22 cellular contexts compared by ENCODE assay signal in the genomic region with DNA sequence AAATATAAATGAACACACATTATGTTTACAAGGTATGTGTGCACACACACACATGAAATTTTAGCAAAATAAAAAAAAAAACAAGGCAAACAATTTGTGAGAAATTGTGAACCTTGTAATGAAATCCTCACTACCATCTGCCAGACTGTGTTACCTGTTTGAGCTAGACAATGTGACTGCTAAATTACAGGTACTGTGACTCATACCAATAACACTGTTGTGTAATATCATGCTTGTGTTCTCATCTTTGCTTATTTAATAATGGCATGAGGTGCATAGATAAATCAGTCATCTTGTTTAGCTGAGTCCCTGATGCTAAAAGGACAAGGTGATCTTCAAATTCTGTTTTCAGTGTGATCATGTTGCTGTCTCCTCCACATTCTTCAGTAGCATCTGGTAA.
A peak's percentile ranks its signal among the peaks of the same experiment; 100 is the strongest.
DNase-seq lines count a peak whose midpoint lies in the region; ATAC-seq and FAIRE-seq lines count a peak whose summit lies in the region.
"Had no signal": no experiment of that assay in that cellular context is flagged by ENCODE, and none has a peak within 500 bp of the region (broad histone marks: within the 10 kb centered on the region; RNA-seq: fewer than 3 reads in every experiment).

No MANE protein-coding gene starts in this region.

- no peak for ATAC-seq in GM21723 (IDR thresholded peaks at IDR 0.05; ENCODE audit: unreplicated experiment)
- ATAC-seq: activated CD4-positive, CD25-positive, alpha-beta regulatory T cell treated with anti-CD3 and anti-CD28 coated beads, Interleukin-2, amount 50 U/mL, for 24 hours; activated CD8-positive, alpha-beta T cell treated with anti-CD3 and anti-CD28 coated beads for 36 hours; GM23338; stimulated activated naive CD8-positive, alpha-beta T cell treated with anti-CD3 and anti-CD28 coated beads, Interleukin-15, amount 100 ng/mL, for 72 hours had no signal

- FAIRE-seq in urothelium cell line (lab: Jason Lieb, UNC), result peak; percentile 92

- DNase-seq in NCI-H2029 (lab: John Stamatoyannopoulos, UW), result peak; percentile 12
- DNase-seq in NCI-H2029 treated with DMSO at 0.1 percent for 48 hours (lab: John Stamatoyannopoulos, UW), result no peak
- peak; percentile 21 for DNase-seq in NCI-H2171 (lab: John Stamatoyannopoulos, UW)
- peak; percentile 2 for DNase-seq in SW480 (ENCODE audit: low spot score)
- DNase-seq in urothelium cell line (ENCODE audit: low spot score), result no peak
- DNase-seq in EL, result no peak
- no peak for DNase-seq in stimulated activated CD4-positive, alpha-beta T cell treated with anti-CD3 and anti-CD28 coated beads, Interleukin-2, amount 100 ng/mL, for 24 hours
- DNase-seq: 8988T; activated CD8-positive, alpha-beta T cell treated with anti-CD3 and anti-CD28 coated beads for 36 hours; activated gamma-delta T cell treated with Interleukin-2 at 50 U/mL for 16 hours; adrenal gland; AML-193; CD8-positive, alpha-beta memory T cell; cortex of kidney; head of caudate nucleus; naive B cell; NCI-H1048; retina; stimulated activated naive CD8-positive, alpha-beta T cell treated with anti-CD3 and anti-CD28 coated beads, Interleukin-15, amount 100 ng/mL, for 72 hours had no signal

Comparison
In these comparisons a context has a peak if more than half of its experiments do, and no peak if none do; other contexts are left out.
1. DNase-seq: peak in NCI-H2029 (single experiment), NCI-H2171 (single experiment) and SW480 (single experiment); none in NCI-H2029 treated with DMSO at 0.1 percent for 48 hours (single experiment), urothelium cell line (single experiment), EL (single experiment) and stimulated activated CD4-positive, alpha-beta T cell treated with anti-CD3 and anti-CD28 coated beads, Interleukin-2, amount 100 ng/mL, for 24 hours (0 of 2).